14 cellular contexts compared by ENCODE assay signal in the genomic region with DNA sequence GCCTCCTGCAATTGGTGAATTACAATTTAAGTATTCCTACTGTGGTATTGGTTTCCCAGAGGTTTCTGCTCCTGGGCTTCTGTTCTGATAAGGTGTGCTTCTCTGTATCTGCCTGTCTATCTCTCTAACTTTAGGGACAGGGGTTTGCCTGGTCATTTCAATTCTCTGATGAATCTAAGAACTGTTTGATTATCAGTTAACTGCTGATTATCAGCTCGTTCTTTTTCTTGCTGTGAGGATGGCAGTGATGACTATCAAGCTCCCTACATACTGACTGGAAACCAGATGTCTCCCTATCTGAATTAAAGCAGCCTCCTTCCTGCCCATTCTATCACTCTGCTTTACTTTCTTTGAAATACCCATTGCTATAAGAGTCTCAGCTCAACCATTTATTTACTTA.
"Had no signal": no experiment of that assay in that cellular context is flagged by ENCODE, and none has a peak within 500 bp of the region (broad histone marks: within the 10 kb centered on the region; RNA-seq: fewer than 3 reads in every experiment).

No MANE protein-coding gene starts in this region.

- ATAC-seq: heart left ventricle had no signal

- DNase-seq: activated CD4-positive, CD25-positive, alpha-beta regulatory T cell; activated effector memory CD4-positive, alpha-beta T cell treated with Interleukin-2 at 50 U/mL for 16 hours; adrenal gland; dorsolateral prefrontal cortex; endodermal cell; heart left ventricle; immature natural killer cell; nucleus accumbens; posterior cingulate gyrus; stimulated activated naive CD4-positive, alpha-beta T cell; T-helper 2 cell; upper lobe of left lung had no signal

- H3K4me3 ChIP-seq: adrenal gland, dorsolateral prefrontal cortex, heart left ventricle, suprapubic skin, upper lobe of left lung had no signal

- H3K27me3 ChIP-seq: adrenal gland, dorsolateral prefrontal cortex, heart left ventricle, suprapubic skin, upper lobe of left lung had no signal

- H3K36me3 ChIP-seq: adrenal gland had no signal

- H3K4me3 Mint-ChIP-seq: endodermal cell, immature natural killer cell, nephron had no signal

- H3K27ac Mint-ChIP-seq: endodermal cell, immature natural killer cell, nephron had no signal

- H3K4me1 Mint-ChIP-seq: immature natural killer cell had no signal

- H3K9me3 Mint-ChIP-seq: endodermal cell, immature natural killer cell had no signal

- H3K27ac ChIP-seq: adrenal gland, heart left ventricle, suprapubic skin, upper lobe of left lung had no signal

- H3K9me3 ChIP-seq: adrenal gland, heart left ventricle, suprapubic skin, upper lobe of left lung had no signal

- H3K4me1 ChIP-seq: heart left ventricle, suprapubic skin had no signal
